Comparison of ENCODE assay signal across 9 cellular contexts in genomic region chr1:41955461-41956159, GRCh38.
A peak's percentile ranks its signal among the peaks of the same experiment; 100 is the strongest.
DNase-seq lines count a peak whose midpoint lies in the region; ATAC-seq and TF ChIP-seq lines count a peak whose summit lies in the region.
"Had no signal": no experiment of that assay in that cellular context is flagged by ENCODE, and none has a peak within 500 bp of the region (broad histone marks: within the 10 kb centered on the region; RNA-seq: fewer than 3 reads in every experiment).

No MANE protein-coding gene starts in this region.

- peak overlapping the region; percentile 53 for H3K27ac ChIP-seq in HUES48 (ENCODE audit: low read depth, low read length)
- H3K27ac ChIP-seq: thoracic aorta had no signal

- no peak overlapping the region for H3K4me3 ChIP-seq in HUES48 (ENCODE audit: low read depth, low read length)
- H3K4me3 ChIP-seq: thoracic aorta had no signal

- no peak overlapping the region for H3K4me3 Mint-ChIP-seq in nephron

- H3K9ac ChIP-seq in HUES48 (ENCODE audit: low read depth, low read length): no peak overlapping the region

- DNase-seq in AG20443 (ENCODE audit: low spot score): peak; percentile 78
- peak; percentile 84 for DNase-seq in amniotic epithelial cell (ENCODE audit: low read depth)
- no peak for DNase-seq in inferior parietal cortex (ENCODE audit: extremely low spot score)

- H3K9me3 Mint-ChIP-seq in nephron: no peaks in the 10 kb centered on the region

- peaks cover 8% of the 10 kb centered on the region for H3K27me3 Mint-ChIP-seq in nephron (ENCODE audit: low read depth)

- H3K4me1 Mint-ChIP-seq in nephron: peaks cover 14% of the 10 kb centered on the region

- H3K4me1 ChIP-seq in HUES48 (ENCODE audit: control insufficient read depth, insufficient read depth, low read length): peaks cover 14% of the 10 kb centered on the region

- H3K9me3 ChIP-seq in HUES48 (ENCODE audit: control insufficient read depth, insufficient read depth, low read length): no peaks in the 10 kb centered on the region
- H3K9me3 ChIP-seq: thoracic aorta had no signal

- no peak for TF ChIP-seq CTCF in nephron (IDR thresholded peaks at IDR 0.05; ENCODE audit: unreplicated experiment in 3 of 3)

- peak; percentile 85 for ATAC-seq in GM19452 (IDR thresholded peaks at IDR 0.05; ENCODE audit: unreplicated experiment)
- no peak for ATAC-seq in HG03039 (IDR thresholded peaks at IDR 0.05; ENCODE audit: unreplicated experiment)
- no peak for ATAC-seq in GM21717 (IDR thresholded peaks at IDR 0.05; ENCODE audit: unreplicated experiment)

- no peaks in the 10 kb centered on the region for H3K36me3 Mint-ChIP-seq in nephron (ENCODE audit: low read depth)

- H3K27ac Mint-ChIP-seq in nephron: peak overlapping the region; percentile 45 to 73 (median 71)

- H3K27me3 ChIP-seq in HUES48 (ENCODE audit: control insufficient read depth, insufficient read depth, low read length): no peaks in the 10 kb centered on the region

- H3K36me3 ChIP-seq in HUES48 (ENCODE audit: control insufficient read depth, insufficient read depth, low read length): no peaks in the 10 kb centered on the region
- H3K36me3 ChIP-seq: thoracic aorta had no signal
